ENCODE assay signal across 15 cellular contexts in the genomic region with DNA sequence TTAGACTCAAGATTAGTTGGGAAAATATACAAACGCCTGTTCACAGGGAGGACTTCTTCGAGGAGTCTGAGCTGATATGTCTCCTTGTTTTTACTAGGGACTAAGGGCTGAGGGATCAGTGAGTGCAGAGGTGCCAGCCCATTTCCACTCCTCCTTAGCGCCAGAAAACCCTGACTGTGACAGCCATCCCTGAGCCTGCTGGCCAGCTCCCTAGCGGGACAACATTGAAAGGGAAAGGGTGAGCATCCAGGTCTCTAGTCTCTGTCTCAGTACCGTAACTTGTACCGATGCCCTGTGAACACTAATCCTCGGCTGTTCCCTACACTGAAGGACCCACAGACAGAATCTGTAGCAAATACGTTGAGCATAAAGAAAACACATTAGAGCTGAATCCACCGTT.
"Had no signal": no experiment of that assay in that cellular context is flagged by ENCODE, and none has a peak within 500 bp of the region (broad histone marks: within the 10 kb centered on the region; RNA-seq: fewer than 3 reads in every experiment).

No MANE protein-coding gene starts in this region.

- ATAC-seq: gastrocnemius medialis, heart right ventricle had no signal

- DNase-seq: activated CD4-positive, alpha-beta T cell treated with anti-CD3 and anti-CD28 coated beads for 4 hours; activated CD8-positive, alpha-beta memory T cell treated with anti-CD3 and anti-CD28 coated beads for 24 hours; activated naive CD4-positive, alpha-beta T cell treated with Interleukin-2 at 50 U/mL for 16 hours; caudate nucleus; effector CD8-positive, alpha-beta T cell; gastrocnemius medialis; heart right ventricle; mesendoderm; ovary; stimulated activated CD4-positive, alpha-beta T cell treated with anti-CD3 and anti-CD28 coated beads, Interleukin-2, amount 100 ng/mL, for 48 hours; stimulated activated naive CD4-positive, alpha-beta T cell treated with Interleukin-2 at 50 U/mL for 16 hours; T1000; trophoblast cell; WERI-Rb-1 had no signal

- H3K9me3 ChIP-seq: gastrocnemius medialis, heart right ventricle, ovary had no signal

- H3K36me3 ChIP-seq: gastrocnemius medialis, heart right ventricle, ovary, WERI-Rb-1 had no signal

- H3K4me1 ChIP-seq: gastrocnemius medialis, heart right ventricle had no signal

- H3K4me3 ChIP-seq: coronary artery, gastrocnemius medialis, heart right ventricle, ovary had no signal

- H3K27me3 ChIP-seq: gastrocnemius medialis, ovary had no signal

- H3K27ac ChIP-seq: coronary artery, gastrocnemius medialis, heart right ventricle, ovary, WERI-Rb-1 had no signal
